9 cellular contexts compared by ENCODE assay signal in the genomic region with DNA sequence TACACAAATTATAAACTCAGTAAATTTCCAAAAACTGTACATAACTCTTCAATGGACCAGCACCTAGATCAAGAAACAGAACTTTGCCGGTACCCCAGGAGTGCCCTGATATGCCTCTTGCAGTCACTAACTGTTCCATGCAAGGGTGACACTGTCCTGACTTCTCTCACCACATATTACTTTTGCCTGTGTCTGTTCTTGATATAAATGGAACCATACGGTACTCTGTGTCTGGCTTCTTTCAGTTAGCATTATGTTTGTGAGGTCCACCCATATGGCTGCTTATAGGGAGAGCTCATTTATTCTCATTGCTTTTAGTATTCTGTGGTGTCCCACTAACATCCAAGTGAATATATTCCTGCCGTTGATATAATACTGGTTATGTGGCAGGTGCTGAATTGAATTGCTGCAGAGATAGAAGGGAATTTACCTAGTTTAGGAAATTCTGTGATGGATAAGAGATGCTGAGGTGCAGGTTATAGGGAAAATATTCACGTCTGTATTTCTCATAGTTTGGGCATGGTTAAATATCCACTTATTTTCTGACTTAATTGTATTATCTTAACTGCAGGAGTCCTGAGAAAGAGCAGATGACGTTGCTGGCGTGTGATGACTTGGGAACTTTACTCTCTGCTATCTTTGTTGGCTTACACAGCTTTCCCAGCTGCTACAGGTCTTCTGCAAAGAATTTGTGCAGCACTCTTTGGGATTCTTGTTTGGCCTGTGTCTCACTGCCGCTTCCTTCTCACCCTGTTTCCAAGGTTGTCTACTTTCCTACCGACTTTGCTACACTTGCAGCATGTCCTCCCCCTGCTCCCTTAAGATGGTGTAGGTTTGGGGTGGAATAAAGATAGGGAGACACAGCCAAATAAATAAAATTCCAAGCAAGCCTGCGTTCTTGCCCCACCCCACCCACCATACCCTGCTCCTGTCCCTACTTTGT.
A peak's percentile ranks its signal among the peaks of the same experiment; 100 is the strongest.
DNase-seq lines count a peak whose midpoint lies in the region; ATAC-seq and TF ChIP-seq lines count a peak whose summit lies in the region.
"Had no signal": no experiment of that assay in that cellular context is flagged by ENCODE, and none has a peak within 500 bp of the region (broad histone marks: within the 10 kb centered on the region; RNA-seq: fewer than 3 reads in every experiment).

No MANE protein-coding gene starts in this region.

- TF ChIP-seq CTCF in Calu3 (IDR thresholded peaks at IDR 0.05; ENCODE audit: unreplicated experiment) (no peak), PC-3 (conservative IDR thresholded peaks at IDR 0.05; ENCODE audit: low read depth, low read length) (no peak), stomach (IDR thresholded peaks at IDR 0.05) (no peak)

- no peak overlapping the region for H3K4me3 ChIP-seq in PC-3 (ENCODE audit: low read length)
- no peak overlapping the region for H3K4me3 ChIP-seq in ectodermal cell (ENCODE audit: insufficient read depth, low read depth, low read length)
- H3K4me3 ChIP-seq in stomach, result no peak overlapping the region

- CTCF ChIA-PET in Calu3 (lab: Charles Lee) (interaction anchor here (0.7 to 1.2 kb wide), 2 partner anchors 109 to 296 kb away, joined by 3 read pairs; no protein-coding TSS in a partner anchor), PC-3 (lab: Charles Lee) (no interaction called here)

- H3K4me1 ChIP-seq in PC-3 (ENCODE audit: insufficient read depth, low read length) (peaks cover 34% of the 10 kb centered on the region), ectodermal cell (ENCODE audit: control insufficient read depth, insufficient read depth, low read length) (peaks cover 29% of the 10 kb centered on the region), stomach (peaks cover 19 to 72% (median 46%) of the 10 kb centered on the region in 4 donors)

- peaks cover 22% of the 10 kb centered on the region for H3K36me3 Mint-ChIP-seq in Calu3 (ENCODE audit: insufficient read depth, unreplicated experiment)
- H3K36me3 Mint-ChIP-seq in naive thymus-derived CD8-positive, alpha-beta T cell, result peaks cover 0 to 16% (median 13%) of the 10 kb centered on the region in 3 donors

- ATAC-seq in PC-3, result peak; percentile 27
- ATAC-seq in naive thymus-derived CD8-positive, alpha-beta T cell, result no peak
- ATAC-seq in left colon, result no peak
- no peak for ATAC-seq in HG02970 (IDR thresholded peaks at IDR 0.05; ENCODE audit: low FRiP score, unreplicated experiment)

- no peaks in the 10 kb centered on the region for H3F3A ChIP-seq in PC-3 (ENCODE audit: low read length, unreplicated experiment)

- H3K9me3 ChIP-seq in PC-3 (ENCODE audit: low read length), result no peaks in the 10 kb centered on the region
- no peaks in the 10 kb centered on the region for H3K9me3 ChIP-seq in ectodermal cell (ENCODE audit: control insufficient read depth, low read length)
- no peaks in the 10 kb centered on the region for H3K9me3 ChIP-seq in stomach

- H3K27me3 Mint-ChIP-seq in Calu3 (ENCODE audit: unreplicated experiment), result no peaks in the 10 kb centered on the region
- no peaks in the 10 kb centered on the region for H3K27me3 Mint-ChIP-seq in naive thymus-derived CD8-positive, alpha-beta T cell

- peak overlapping the region; percentile 57 for H3K4me2 ChIP-seq in PC-3 (ENCODE audit: low read length)

- H3K79me2 ChIP-seq in PC-3 (ENCODE audit: low read length), result peaks cover 95% of the 10 kb centered on the region

- BruUV-seq in Calu3 (replicated peaks; lab: Mats Ljungman, UMichigan) (no TSS peak), PC-3 (replicated peaks; lab: Mats Ljungman, UMichigan) (no TSS peak)

- no peak for TF ChIP-seq POLR2A in stomach (IDR thresholded peaks at IDR 0.05)

- H3K27ac ChIP-seq in PC-3 (ENCODE audit: low read length) (0 out of 2 replicates have a peak overlapping the region, but pooled peaks have one; percentile 21), ectodermal cell (ENCODE audit: insufficient read depth, low read depth, low read length, poor library complexity, severe bottlenecking) (peak overlapping the region; percentile 50), stomach (peak overlapping the region in 1 of 5 donors; percentile 36)

- H4K20me1 ChIP-seq in PC-3 (ENCODE audit: low read length), result peaks cover 41% of the 10 kb centered on the region

- no peaks in the 10 kb centered on the region for H3K27me3 ChIP-seq in PC-3 (ENCODE audit: low read length)
- H3K27me3 ChIP-seq in ectodermal cell (ENCODE audit: control insufficient read depth, insufficient read depth, low read length, poor library complexity, severe bottlenecking), result no peaks in the 10 kb centered on the region
- H3K27me3 ChIP-seq in stomach, result no peaks in the 10 kb centered on the region

- H3K36me3 ChIP-seq in PC-3 (ENCODE audit: low read depth, low read length) (peaks cover 7% of the 10 kb centered on the region; the same call in 1 of the 2 replicates), ectodermal cell (ENCODE audit: control insufficient read depth, insufficient read depth, low read length) (no peaks in the 10 kb centered on the region), stomach (no peaks in the 10 kb centered on the region)

- H3K4me1 Mint-ChIP-seq in Calu3 (ENCODE audit: low read depth, unreplicated experiment), result peaks cover 51% of the 10 kb centered on the region
- peaks cover 46 to 83% (median 81%) of the 10 kb centered on the region in 4 donors for H3K4me1 Mint-ChIP-seq in naive thymus-derived CD8-positive, alpha-beta T cell

- H3K9ac ChIP-seq in PC-3 (ENCODE audit: low read length), result no peak overlapping the region

- peak overlapping the region; percentile 50 for H3K27ac Mint-ChIP-seq in Calu3 (ENCODE audit: unreplicated experiment)
- H3K27ac Mint-ChIP-seq in naive thymus-derived CD8-positive, alpha-beta T cell, result peak overlapping the region; percentile 38 to 86 (median 74)

- POLR2A ChIA-PET in PC-3 (lab: Charles Lee; ENCODE audit: unreplicated experiment), result no interaction called here
- POLR2A ChIA-PET in naive thymus-derived CD8-positive, alpha-beta T cell (lab: Charles Lee), result interaction anchor here (0.7 to 1.1 kb wide), 3 partner anchors 8 to 386 kb away, joined by 3 to 4 read pairs (median 4); no protein-coding TSS in a partner anchor

- TF ChIP-seq EP300 in stomach (IDR thresholded peaks at IDR 0.05), result no peak

- no peak overlapping the region for H3K4me3 Mint-ChIP-seq in Calu3 (ENCODE audit: low read depth, unreplicated experiment)
- H3K4me3 Mint-ChIP-seq in naive thymus-derived CD8-positive, alpha-beta T cell, result peak overlapping the region in 8 of 10 donors; percentile 2 to 46 (median 10)

- DNase-seq in Calu3 (no peak), PC-3 (no peak), left colon (no peak), stomach (no peak), SKM-1 (lab: John Stamatoyannopoulos, UW; ENCODE audit: unreplicated experiment) (no peak)
- DNase-seq in naive thymus-derived CD8-positive, alpha-beta T cell, result no peak
- DNase-seq: GOT3 had no signal

- intact Hi-C loops in Calu3 (cut with micrococcal nuclease; ENCODE audit: unreplicated experiment), result no loop called here
- intact Hi-C loops in PC-3 (cut with micrococcal nuclease), result no loop called here
- intact Hi-C loops in left colon (cut with DNase I, micrococcal nuclease), result no loop called here
- intact Hi-C loops in stomach (cut with DNase I; ENCODE audit: low total_unique reads), result no loop called here

- no peaks in the 10 kb centered on the region for H3K9me2 ChIP-seq in PC-3 (replicated peaks; ENCODE audit: low read length)

- H3K9me3 Mint-ChIP-seq in Calu3 (ENCODE audit: low read depth, unreplicated experiment), result no peaks in the 10 kb centered on the region
- H3K9me3 Mint-ChIP-seq in naive thymus-derived CD8-positive, alpha-beta T cell, result no peaks in the 10 kb centered on the region

- H2AFZ ChIP-seq in PC-3 (ENCODE audit: low read length), result no peak overlapping the region

- 74% methylated on average over 8 of the region's 9 CpGs for WGBS in ectodermal cell, 2 experiments
- WGBS in stomach, 5 donors, result 59 to 68% (median 65%) methylated on average over 9 of the region's 9 CpGs
